Comparison of ENCODE assay signal across 16 cellular contexts in the genomic region with DNA sequence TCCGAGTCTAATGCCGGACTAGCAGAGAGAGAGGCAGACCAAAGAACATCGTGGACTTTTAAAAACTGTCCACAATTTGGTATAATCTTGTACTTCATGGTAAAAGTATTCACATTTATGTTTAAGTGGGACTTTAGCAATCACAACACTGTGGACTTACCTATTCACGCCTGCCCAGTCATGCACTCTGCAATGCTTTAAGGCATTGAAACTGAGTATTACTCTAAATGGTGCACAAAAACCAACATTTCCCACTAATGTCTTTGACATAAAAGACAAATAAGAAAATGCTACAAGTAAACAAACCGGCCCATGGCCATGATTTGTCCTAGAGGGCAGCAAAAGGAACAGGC.
A peak's percentile ranks its signal among the peaks of the same experiment; 100 is the strongest.
DNase-seq lines count a peak whose midpoint lies in the region; ATAC-seq, FAIRE-seq and TF ChIP-seq lines count a peak whose summit lies in the region.
"Had no signal": no experiment of that assay in that cellular context is flagged by ENCODE, and none has a peak within 500 bp of the region (broad histone marks: within the 10 kb centered on the region; RNA-seq: fewer than 3 reads in every experiment).

No MANE protein-coding gene starts in this region.

- peak overlapping the region; percentile 66 for H3K27ac ChIP-seq in keratinocyte (ENCODE audit: control insufficient read depth, insufficient read depth, low read length)
- peak overlapping the region in 17 of 21 experiments; percentile 31 to 74 (median 66) for H3K27ac ChIP-seq in skin epidermis

- no peak for ATAC-seq in WTC11
- no peak for ATAC-seq in GM18519 (IDR thresholded peaks at IDR 0.05; ENCODE audit: low FRiP score, unreplicated experiment)

- TF ChIP-seq CTCF in WTC11 (IDR thresholded peaks at IDR 0.05) (no peak), keratinocyte (optimal IDR thresholded peaks at IDR 0.05 in 1 of 3, IDR thresholded peaks at IDR 0.05 in 1 of 3, conservative IDR thresholded peaks at IDR 0.05 in 1 of 3; ENCODE audit: extremely low read depth in 1 of 3, insufficient read depth in 2 of 3, low read length in 3 of 3) (no peak), CD14-positive monocyte (IDR thresholded peaks at IDR 0.05) (no peak)

- POLR2A ChIA-PET in WTC11 (lab: Charles Lee), result no interaction called here

- intact Hi-C loops in CD14-positive monocyte (cut with micrococcal nuclease), result no loop called here

- H3K4me3 Mint-ChIP-seq in WTC11, result no peak overlapping the region
- H3K4me3 Mint-ChIP-seq in CD14-positive monocyte, result no peak overlapping the region
- H3K4me3 Mint-ChIP-seq: immature natural killer cell; neural crest cell; stimulated activated naive CD8-positive, alpha-beta T cell treated with anti-CD3 and anti-CD28 coated beads, Interleukin-15, Interleukin-2, amounts not matched to agents 100 ng/mL and 50 ng/mL, for 24 hours had no signal

- H3K36me3 Mint-ChIP-seq in WTC11 (peaks cover 7% of the 10 kb centered on the region), CD14-positive monocyte (peaks cover 9% of the 10 kb centered on the region in 2 donors)

- H3K9ac ChIP-seq in keratinocyte (ENCODE audit: control insufficient read depth, extremely low read depth, insufficient read depth, low read length), result peak overlapping the region; percentile 67

- H3K27ac Mint-ChIP-seq in WTC11 (0 out of 2 replicates have a peak overlapping the region, but pooled peaks have one; percentile 26), CD14-positive monocyte (no peak overlapping the region)
- H3K27ac Mint-ChIP-seq: immature natural killer cell; stimulated activated naive CD8-positive, alpha-beta T cell treated with anti-CD3 and anti-CD28 coated beads, Interleukin-15, Interleukin-2, amounts not matched to agents 100 ng/mL and 50 ng/mL, for 24 hours had no signal

- H4K20me1 ChIP-seq in keratinocyte (ENCODE audit: control insufficient read depth, extremely low read depth, insufficient read depth, low read length), result no peaks in the 10 kb centered on the region

- peak; percentile 67 for FAIRE-seq in keratinocyte (lab: Jason Lieb, UNC)
- FAIRE-seq: GM12892, TTC549 had no signal

- no peaks in the 10 kb centered on the region for H3K27me3 ChIP-seq in keratinocyte (ENCODE audit: control insufficient read depth, extremely low read depth, insufficient read depth, low read length)

- H3K36me3 ChIP-seq in keratinocyte (ENCODE audit: control insufficient read depth in 2 of 2, extremely low read depth in 1 of 2, insufficient read depth in 2 of 2, low read length in 2 of 2), result peaks cover 0 to 2% of the 10 kb centered on the region in 2 experiments

- dilution Hi-C loops in keratinocyte (cut with MboI; ENCODE audit: extremely low pct_ligation_motif_present, low sequenced_read_pairs), result no loop called here

- H3K9me3 Mint-ChIP-seq in WTC11 (no peaks in the 10 kb centered on the region), CD14-positive monocyte (no peaks in the 10 kb centered on the region)
- H3K9me3 Mint-ChIP-seq: immature natural killer cell; neural crest cell; stimulated activated naive CD8-positive, alpha-beta T cell treated with anti-CD3 and anti-CD28 coated beads, Interleukin-15, Interleukin-2, amounts not matched to agents 100 ng/mL and 50 ng/mL, for 24 hours had no signal

- peaks cover 7% of the 10 kb centered on the region for H3K79me2 ChIP-seq in keratinocyte (ENCODE audit: control insufficient read depth, insufficient read depth, low read length)

- H3K27me3 Mint-ChIP-seq in WTC11 (ENCODE audit: low read depth) (no peaks in the 10 kb centered on the region), CD14-positive monocyte (ENCODE audit: low read depth in 3 of 3) (no peaks in the 10 kb centered on the region)
- H3K27me3 Mint-ChIP-seq: stimulated activated naive CD8-positive, alpha-beta T cell treated with anti-CD3 and anti-CD28 coated beads, Interleukin-15, Interleukin-2, amounts not matched to agents 100 ng/mL and 50 ng/mL, for 24 hours had no signal

- H3K9me1 ChIP-seq in keratinocyte (ENCODE audit: control insufficient read depth, extremely low read depth, insufficient read depth, low read length), result no peaks in the 10 kb centered on the region

- peaks cover 48% of the 10 kb centered on the region for H3K4me1 ChIP-seq in keratinocyte (ENCODE audit: control insufficient read depth, extremely low read depth, insufficient read depth, low read length)

- peaks cover 57% of the 10 kb centered on the region for H3K4me1 Mint-ChIP-seq in WTC11
- no peaks in the 10 kb centered on the region for H3K4me1 Mint-ChIP-seq in CD14-positive monocyte

- H2AFZ ChIP-seq in keratinocyte (ENCODE audit: control insufficient read depth, low read length), result peak overlapping the region; percentile 53

- DNase-seq in NCI-H345 treated with DMSO at 0.1 percent for 48 hours (lab: John Stamatoyannopoulos, UW; ENCODE audit: unreplicated experiment) (peak; percentile 31), NCI-H345 (lab: John Stamatoyannopoulos, UW) (no peak), WTC11 (ENCODE audit: low spot score) (no peak), keratinocyte (ENCODE audit: low read depth, low spot score) (no peak), CD14-positive monocyte (ENCODE audit: low spot score) (no peak), G401 (ENCODE audit: low spot score) (no peak)
- DNase-seq: 8988T; immature natural killer cell; NCI-H1694; stimulated activated CD4-positive, alpha-beta T cell treated with anti-CD3 and anti-CD28 coated beads, Interleukin-4, amount 100 ng/mL, for 1 hour had no signal

- in situ Hi-C loops in G401 (cut with HindIII; ENCODE audit: low sequenced_read_pairs), result loop anchor here (25.0 kb wide), 1 partner anchor 228 kb away; no protein-coding TSS in a partner anchor

- CTCF ChIA-PET in WTC11 (lab: Charles Lee), result interaction anchor here (0.6 to 1.2 kb wide), 4 partner anchors 10 to 240 kb away, joined by 3 to 4 read pairs (median 3); no protein-coding TSS in a partner anchor

- peak overlapping the region; percentile 82 for H3K4me2 ChIP-seq in keratinocyte (ENCODE audit: control insufficient read depth, extremely low read depth, insufficient read depth, low read depth, low read length)

- H3K4me3 ChIP-seq in keratinocyte (ENCODE audit: control insufficient read depth in 2 of 3, extremely low read depth in 1 of 3, insufficient read depth in 2 of 3, low read depth in 1 of 3, low read length in 3 of 3), result peak overlapping the region in 2 of 3 experiments; percentile 13 to 37
- peak overlapping the region in 1 of 7 experiments; percentile 11 for H3K4me3 ChIP-seq in skin epidermis

- no peaks in the 10 kb centered on the region for H3K9me3 ChIP-seq in keratinocyte (ENCODE audit: control insufficient read depth, low read depth, low read length)

TF ChIP-seq in WTC11, 78 proteins besides CTCF, POLR2A, EP300 and RAD21:
- TF ChIP-seq EMX1 (CRISPR knock-in tag; IDR thresholded peaks at IDR 0.05) (no peak), JAZF1 (CRISPR knock-in tag; IDR thresholded peaks at IDR 0.05) (no peak)
- TF ChIP-seq, protein P1, sequence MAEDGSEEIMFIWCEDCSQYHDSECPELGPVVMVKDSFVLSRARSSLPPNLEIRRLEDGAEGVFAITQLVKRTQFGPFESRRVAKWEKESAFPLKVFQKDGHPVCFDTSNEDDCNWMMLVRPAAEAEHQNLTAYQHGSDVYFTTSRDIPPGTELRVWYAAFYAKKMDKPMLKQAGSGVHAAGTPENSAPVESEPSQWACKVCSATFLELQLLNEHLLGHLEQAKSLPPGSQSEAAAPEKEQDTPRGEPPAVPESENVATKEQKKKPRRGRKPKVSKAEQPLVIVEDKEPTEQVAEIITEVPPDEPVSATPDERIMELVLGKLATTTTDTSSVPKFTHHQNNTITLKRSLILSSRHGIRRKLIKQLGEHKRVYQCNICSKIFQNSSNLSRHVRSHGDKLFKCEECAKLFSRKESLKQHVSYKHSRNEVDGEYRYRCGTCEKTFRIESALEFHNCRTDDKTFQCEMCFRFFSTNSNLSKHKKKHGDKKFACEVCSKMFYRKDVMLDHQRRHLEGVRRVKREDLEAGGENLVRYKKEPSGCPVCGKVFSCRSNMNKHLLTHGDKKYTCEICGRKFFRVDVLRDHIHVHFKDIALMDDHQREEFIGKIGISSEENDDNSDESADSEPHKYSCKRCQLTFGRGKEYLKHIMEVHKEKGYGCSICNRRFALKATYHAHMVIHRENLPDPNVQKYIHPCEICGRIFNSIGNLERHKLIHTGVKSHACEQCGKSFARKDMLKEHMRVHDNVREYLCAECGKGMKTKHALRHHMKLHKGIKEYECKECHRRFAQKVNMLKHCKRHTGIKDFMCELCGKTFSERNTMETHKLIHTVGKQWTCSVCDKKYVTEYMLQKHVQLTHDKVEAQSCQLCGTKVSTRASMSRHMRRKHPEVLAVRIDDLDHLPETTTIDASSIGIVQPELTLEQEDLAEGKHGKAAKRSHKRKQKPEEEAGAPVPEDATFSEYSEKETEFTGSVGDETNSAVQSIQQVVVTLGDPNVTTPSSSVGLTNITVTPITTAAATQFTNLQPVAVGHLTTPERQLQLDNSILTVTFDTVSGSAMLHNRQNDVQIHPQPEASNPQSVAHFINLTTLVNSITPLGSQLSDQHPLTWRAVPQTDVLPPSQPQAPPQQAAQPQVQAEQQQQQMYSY (CRISPR knock-in tag; IDR thresholded peaks at IDR 0.05), result no peak
- TF ChIP-seq, protein P2, sequence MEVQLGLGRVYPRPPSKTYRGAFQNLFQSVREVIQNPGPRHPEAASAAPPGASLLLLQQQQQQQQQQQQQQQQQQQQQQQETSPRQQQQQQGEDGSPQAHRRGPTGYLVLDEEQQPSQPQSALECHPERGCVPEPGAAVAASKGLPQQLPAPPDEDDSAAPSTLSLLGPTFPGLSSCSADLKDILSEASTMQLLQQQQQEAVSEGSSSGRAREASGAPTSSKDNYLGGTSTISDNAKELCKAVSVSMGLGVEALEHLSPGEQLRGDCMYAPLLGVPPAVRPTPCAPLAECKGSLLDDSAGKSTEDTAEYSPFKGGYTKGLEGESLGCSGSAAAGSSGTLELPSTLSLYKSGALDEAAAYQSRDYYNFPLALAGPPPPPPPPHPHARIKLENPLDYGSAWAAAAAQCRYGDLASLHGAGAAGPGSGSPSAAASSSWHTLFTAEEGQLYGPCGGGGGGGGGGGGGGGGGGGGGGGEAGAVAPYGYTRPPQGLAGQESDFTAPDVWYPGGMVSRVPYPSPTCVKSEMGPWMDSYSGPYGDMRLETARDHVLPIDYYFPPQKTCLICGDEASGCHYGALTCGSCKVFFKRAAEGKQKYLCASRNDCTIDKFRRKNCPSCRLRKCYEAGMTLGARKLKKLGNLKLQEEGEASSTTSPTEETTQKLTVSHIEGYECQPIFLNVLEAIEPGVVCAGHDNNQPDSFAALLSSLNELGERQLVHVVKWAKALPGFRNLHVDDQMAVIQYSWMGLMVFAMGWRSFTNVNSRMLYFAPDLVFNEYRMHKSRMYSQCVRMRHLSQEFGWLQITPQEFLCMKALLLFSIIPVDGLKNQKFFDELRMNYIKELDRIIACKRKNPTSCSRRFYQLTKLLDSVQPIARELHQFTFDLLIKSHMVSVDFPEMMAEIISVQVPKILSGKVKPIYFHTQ (CRISPR knock-in tag; IDR thresholded peaks at IDR 0.05), result no peak
